In genomic region chr2:28399946-28400345, GRCh38 we compare ENCODE assay signal across 11 cellular contexts. TPM values are rescaled to one million over a fixed set of nuclear protein-coding genes. Genes with fewer than 3 reads are reported as not detected.
DNase-seq lines count a peak whose midpoint lies in the region; ATAC-seq and TF ChIP-seq lines count a peak whose summit lies in the region.
"Had no signal": no experiment of that assay in that cellular context is flagged by ENCODE, and none has a peak within 500 bp of the region (broad histone marks: within the 10 kb centered on the region; RNA-seq: fewer than 3 reads in every experiment).

No MANE protein-coding gene starts in this region.

- peak overlapping the region in 4 of 10 experiments; percentile 96 to 100 (median 99); a peak in 4 of 20 replicates for H3K4me3 ChIP-seq in BLaER1 treated with 17β-estradiol and CSF1 and Interleukin-3, amounts not matched to agents 10 nM and 100 nM
- peak overlapping the region in 1 of 12 donors; percentile 96 for H3K4me3 ChIP-seq in heart left ventricle
- H3K4me3 ChIP-seq in prostate gland, result no peak overlapping the region
- H3K4me3 ChIP-seq: mucosa of descending colon had no signal

- H3K4me2 ChIP-seq in BLaER1 treated with 17β-estradiol and CSF1 and Interleukin-3, amounts not matched to agents 10 nM and 100 nM, result peak overlapping the region in 8 of 11 experiments; percentile 11 to 95 (median 90); a peak in 13 of 22 replicates

- TF ChIP-seq CTCF in heart left ventricle (IDR thresholded peaks at IDR 0.05), result no peak
- TF ChIP-seq CTCF in prostate gland (IDR thresholded peaks at IDR 0.05), result no peak

- peak overlapping the region in 4 of 11 experiments; percentile 95 to 100 (median 100); a peak in 6 of 22 replicates for H3K9ac ChIP-seq in BLaER1 treated with 17β-estradiol and CSF1 and Interleukin-3, amounts not matched to agents 10 nM and 100 nM

- H3K36me3 Mint-ChIP-seq in activated CD4-positive, alpha-beta memory T cell treated with anti-CD3 and anti-CD28 coated beads for 36 hours, result peaks cover 66% of the 10 kb centered on the region
- peaks cover 26% of the 10 kb centered on the region for H3K36me3 Mint-ChIP-seq in T-helper 2 cell treated with Interferon-gamma antibody and Interleukin-4, amounts not matched to agents 5 μg/mL and 100 μg/mL, for 36 hours (ENCODE audit: low read depth)

- peak overlapping the region; percentile 4 for H3K4me3 Mint-ChIP-seq in activated CD4-positive, alpha-beta memory T cell treated with anti-CD3 and anti-CD28 coated beads for 36 hours
- H3K4me3 Mint-ChIP-seq in T-helper 2 cell treated with Interferon-gamma antibody and Interleukin-4, amounts not matched to agents 5 μg/mL and 100 μg/mL, for 36 hours, result no peak overlapping the region

- peak in 1 of 4 donors; percentile 2 for ATAC-seq in heart left ventricle
- no peak for ATAC-seq in GM19463 (IDR thresholded peaks at IDR 0.05; ENCODE audit: unreplicated experiment)
- ATAC-seq: mucosa of descending colon had no signal

- H3K27me3 ChIP-seq in BLaER1 treated with 17β-estradiol and CSF1 and Interleukin-3, amounts not matched to agents 10 nM and 100 nM, result peaks cover 0 to 12% (median 0%) of the 10 kb centered on the region in 11 experiments; a peak in 6 of 22 replicates
- H3K27me3 ChIP-seq in heart left ventricle, result no peaks in the 10 kb centered on the region
- H3K27me3 ChIP-seq in prostate gland (replicated peaks; ENCODE audit: insufficient read depth), result no peaks in the 10 kb centered on the region

- no peak for DNase-seq in activated CD4-positive, alpha-beta memory T cell treated with anti-CD3 and anti-CD28 coated beads for 36 hours
- DNase-seq in heart left ventricle, result no peak
- DNase-seq in prostate gland (ENCODE audit: low spot score), result no peak
- DNase-seq in NCI-H187 (lab: John Stamatoyannopoulos, UW), result no peak
- no peak for DNase-seq in dedifferentiated amniotic fluid mesenchymal stem cell (ENCODE audit: extremely low spot score)
- DNase-seq in T-helper 2 cell treated with Interferon-gamma antibody and Interleukin-4, amounts not matched to agents 5 μg/mL and 100 μg/mL, for 36 hours (ENCODE audit: low spot score), result no peak
- DNase-seq: central memory CD4-positive, alpha-beta T cell; KBM-7; mucosa of descending colon had no signal

- H3K27ac ChIP-seq in BLaER1 treated with 17β-estradiol and CSF1 and Interleukin-3, amounts not matched to agents 10 nM and 100 nM, result peak overlapping the region in 3 of 11 experiments; percentile 3 to 99 (median 95); a peak in 3 of 22 replicates
- peak overlapping the region in 9 of 12 donors; percentile 15 to 100 (median 68) for H3K27ac ChIP-seq in heart left ventricle
- peak overlapping the region; percentile 100 for H3K27ac ChIP-seq in prostate gland

- peak overlapping the region; percentile 70 for H3K27ac Mint-ChIP-seq in activated CD4-positive, alpha-beta memory T cell treated with anti-CD3 and anti-CD28 coated beads for 36 hours
- H3K27ac Mint-ChIP-seq in T-helper 2 cell treated with Interferon-gamma antibody and Interleukin-4, amounts not matched to agents 5 μg/mL and 100 μg/mL, for 36 hours, result no peak overlapping the region

- WGBS in heart left ventricle, 4 donors, result 30 to 40% (median 35%) methylated on average over 6 of the region's 6 CpGs
- WGBS in prostate gland, result 22% methylated on average over 6 of the region's 6 CpGs

- peaks cover 49 to 83% (median 80%) of the 10 kb centered on the region in 10 experiments for H3K4me1 ChIP-seq in BLaER1 treated with 17β-estradiol and CSF1 and Interleukin-3, amounts not matched to agents 10 nM and 100 nM
- H3K4me1 ChIP-seq in heart left ventricle (peaks cover 25 to 87% (median 67%) of the 10 kb centered on the region in 12 donors), prostate gland (replicated peaks) (peaks cover 14% of the 10 kb centered on the region)

- intact Hi-C loops in activated CD4-positive, alpha-beta memory T cell treated with anti-CD3 and anti-CD28 coated beads for 36 hours (cut with micrococcal nuclease), result loop anchor here (10.0 kb wide), 1 partner anchor 695 kb away; no protein-coding TSS in a partner anchor
- intact Hi-C loops in heart left ventricle (cut with DNase I), result loop anchor here (5.0 to 10.0 kb wide), 17 partner anchors 125 to 698 kb away; partner anchors contain the start of genes MRPL33 (in 3 of the 10), BABAM2 (in 1 of the 10) and RBKS (in 1 of the 10)
- intact Hi-C loops in prostate gland (cut with DNase I), result loop anchor here (5.0 to 10.0 kb wide), 8 partner anchors 52 to 678 kb away; partner anchors contain the start of gene MRPL33

- H3K9me3 ChIP-seq in BLaER1 treated with 17β-estradiol and CSF1 and Interleukin-3, amounts not matched to agents 10 nM and 100 nM (replicated peaks in 1 of 11), result peaks cover 0 to 10% (median 0%) of the 10 kb centered on the region in 11 experiments; a peak in 2 of 22 replicates
- H3K9me3 ChIP-seq in heart left ventricle (no peaks in the 10 kb centered on the region), prostate gland (no peaks in the 10 kb centered on the region)
- H3K9me3 ChIP-seq: mucosa of descending colon had no signal

- no peaks in the 10 kb centered on the region for H3K27me3 Mint-ChIP-seq in activated CD4-positive, alpha-beta memory T cell treated with anti-CD3 and anti-CD28 coated beads for 36 hours
- H3K27me3 Mint-ChIP-seq in T-helper 2 cell treated with Interferon-gamma antibody and Interleukin-4, amounts not matched to agents 5 μg/mL and 100 μg/mL, for 36 hours (ENCODE audit: low read depth), result no peaks in the 10 kb centered on the region

- no peak for TF ChIP-seq POLR2A in heart left ventricle (IDR thresholded peaks at IDR 0.05)
- TF ChIP-seq POLR2A in prostate gland (IDR thresholded peaks at IDR 0.05), result no peak

- CTCF ChIA-PET in activated CD4-positive, alpha-beta memory T cell treated with anti-CD3 and anti-CD28 coated beads for 36 hours (lab: Charles Lee), result interaction anchor here (0.7 to 1.3 kb wide), 2 partner anchors 507 to 646 kb away, joined by 3 to 4 read pairs; no protein-coding TSS in a partner anchor

- H3K36me3 ChIP-seq in BLaER1 treated with 17β-estradiol and CSF1 and Interleukin-3, amounts not matched to agents 10 nM and 100 nM, result peaks cover 45 to 100% (median 100%) of the 10 kb centered on the region in 11 experiments
- peaks cover 0 to 68% (median 26%) of the 10 kb centered on the region in 9 donors for H3K36me3 ChIP-seq in heart left ventricle
- H3K36me3 ChIP-seq in prostate gland, result peaks cover 4 to 10% of the 10 kb centered on the region in 2 donors

- POLR2A ChIA-PET in activated CD4-positive, alpha-beta memory T cell treated with anti-CD3 and anti-CD28 coated beads for 36 hours (lab: Charles Lee), result no interaction called here

- H3K4me1 Mint-ChIP-seq in activated CD4-positive, alpha-beta memory T cell treated with anti-CD3 and anti-CD28 coated beads for 36 hours (ENCODE audit: low read depth), result peaks cover 73% of the 10 kb centered on the region
- H3K4me1 Mint-ChIP-seq in T-helper 2 cell treated with Interferon-gamma antibody and Interleukin-4, amounts not matched to agents 5 μg/mL and 100 μg/mL, for 36 hours (ENCODE audit: low read depth), result peaks cover 36% of the 10 kb centered on the region

- no peaks in the 10 kb centered on the region for H3K9me3 Mint-ChIP-seq in activated CD4-positive, alpha-beta memory T cell treated with anti-CD3 and anti-CD28 coated beads for 36 hours
- no peaks in the 10 kb centered on the region for H3K9me3 Mint-ChIP-seq in T-helper 2 cell treated with Interferon-gamma antibody and Interleukin-4, amounts not matched to agents 5 μg/mL and 100 μg/mL, for 36 hours

- H4K20me1 ChIP-seq in BLaER1 treated with 17β-estradiol and CSF1 and Interleukin-3, amounts not matched to agents 10 nM and 100 nM, result peaks cover 98 to 100% (median 100%) of the 10 kb centered on the region in 11 experiments

RNA-seq across cellular contexts. Expression of gene FOSL2, which starts 7.3 kb away (rescaled TPM):
- 100 to 1,000 TPM; 172 to 182 TPM for total RNA-seq in activated CD4-positive, alpha-beta memory T cell treated with anti-CD3 and anti-CD28 coated beads for 36 hours
- total RNA-seq in heart left ventricle (100 to 1,000 TPM in 2 of 9 donors, 10 to 100 TPM in 7; 26.2 to 144 (median 50.2) TPM), prostate gland (10 to 100 TPM; 57.4 to 94.2 TPM)
- polyA plus RNA-seq in heart left ventricle, result 10 to 100 TPM; 15.2 to 66.2 TPM
